13 cellular contexts compared by ENCODE assay signal in the genomic region with DNA sequence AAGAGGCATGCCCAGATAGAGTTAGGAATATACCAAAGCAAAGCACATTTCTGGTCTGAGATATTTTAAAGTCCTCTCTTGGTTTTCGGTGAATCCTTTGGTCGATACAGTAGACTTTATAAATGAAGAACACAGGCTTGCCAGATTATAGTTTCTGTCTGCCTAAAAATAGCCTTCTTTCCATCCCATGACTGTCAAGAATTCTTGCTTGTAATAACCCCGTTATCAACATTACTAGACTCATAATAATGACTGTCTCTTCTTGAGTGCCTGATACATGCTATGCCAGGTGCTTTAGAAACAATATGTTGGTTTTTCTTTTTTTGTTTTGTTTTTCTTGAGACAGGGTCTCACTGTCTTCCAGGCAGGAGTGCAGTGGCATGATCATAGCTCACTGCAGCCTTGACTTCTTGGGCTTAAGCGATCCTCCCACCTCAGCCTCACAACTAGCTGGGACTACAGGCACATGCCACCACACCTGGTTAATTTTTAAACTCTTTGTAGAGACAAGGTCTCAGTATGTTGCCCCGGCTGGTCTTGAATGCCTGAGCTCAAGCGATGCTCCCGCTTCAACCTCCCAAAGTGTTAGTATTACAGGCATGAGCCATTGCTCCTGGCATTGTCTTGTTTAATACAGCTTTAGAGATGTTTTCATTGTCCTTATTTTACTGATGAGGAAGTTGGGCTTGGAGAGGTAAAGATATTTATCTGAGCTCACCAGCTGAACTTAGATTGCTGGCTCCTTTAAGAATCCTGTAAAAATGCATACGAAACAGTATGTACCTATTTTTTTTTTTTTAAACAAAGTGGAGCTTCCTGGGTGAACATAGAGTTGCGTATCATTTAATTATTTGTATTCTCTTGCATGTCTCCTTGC. TPM values are rescaled to one million over a fixed set of nuclear protein-coding genes. Genes with fewer than 3 reads are reported as not detected.
A peak's percentile ranks its signal among the peaks of the same experiment; 100 is the strongest.
DNase-seq lines count a peak whose midpoint lies in the region; ATAC-seq and TF ChIP-seq lines count a peak whose summit lies in the region.
"Had no signal": no experiment of that assay in that cellular context is flagged by ENCODE, and none has a peak within 500 bp of the region (broad histone marks: within the 10 kb centered on the region; RNA-seq: fewer than 3 reads in every experiment).

No MANE protein-coding gene starts in this region.

- H3K36me3 ChIP-seq in left lung, result no peaks in the 10 kb centered on the region

- H3K9me3 Mint-ChIP-seq in activated T-helper 2 cell treated with anti-CD3 and anti-CD28 coated beads, Interferon-gamma antibody, Interleukin-2, Interleukin-4, amounts not matched to agents 10 μg/mL and 5 μg/mL and 100 μg/mL, durations not matched to agents 14 hours and 24 hours and 36 hours, result no peaks in the 10 kb centered on the region
- H3K9me3 Mint-ChIP-seq in nephron progenitor cell, result no peaks in the 10 kb centered on the region
- H3K9me3 Mint-ChIP-seq: nephron had no signal

- ATAC-seq in GM18907 (IDR thresholded peaks at IDR 0.05; ENCODE audit: unreplicated experiment) (peak; percentile 50), HG03175 (IDR thresholded peaks at IDR 0.05; ENCODE audit: unreplicated experiment) (peak; percentile 46), GM18502 (IDR thresholded peaks at IDR 0.05; ENCODE audit: poor library complexity, unreplicated experiment) (no peak), left lung (no peak)
- ATAC-seq: body of pancreas had no signal

- no peak overlapping the region for H3K27ac ChIP-seq in left lung
- H3K27ac ChIP-seq: body of pancreas, KMS-11 had no signal

- no peak for DNase-seq in activated T-helper 2 cell treated with anti-CD3 and anti-CD28 coated beads, Interferon-gamma antibody, Interleukin-2, Interleukin-4, amounts not matched to agents 10 μg/mL and 5 μg/mL and 100 μg/mL, durations not matched to agents 14 hours and 24 hours and 36 hours (ENCODE audit: low spot score)
- DNase-seq in nephron progenitor cell, result no peak
- DNase-seq in NCI-H446 treated with DMSO at 0.1 percent for 48 hours (lab: John Stamatoyannopoulos, UW), result no peak
- DNase-seq in NCI-H128 (lab: John Stamatoyannopoulos, UW; ENCODE audit: unreplicated experiment), result no peak
- DNase-seq in left lung, result no peak
- DNase-seq: activated CD8-positive, alpha-beta memory T cell treated with anti-CD3 and anti-CD28 coated beads for 24 hours; stimulated activated CD4-positive, alpha-beta T cell treated with anti-CD3 and anti-CD28 coated beads, Interleukin-4, amount 100 ng/mL, for 1 hour had no signal

- no peaks in the 10 kb centered on the region for H3K27me3 ChIP-seq in left lung
- H3K27me3 ChIP-seq: body of pancreas had no signal

- intact Hi-C loops in activated T-helper 2 cell treated with anti-CD3 and anti-CD28 coated beads, Interferon-gamma antibody, Interleukin-2, Interleukin-4, amounts not matched to agents 10 μg/mL and 5 μg/mL and 100 μg/mL, durations not matched to agents 14 hours and 24 hours and 36 hours (cut with micrococcal nuclease), result no loop called here
- intact Hi-C loops in left lung (cut with DNase I), result no loop called here

- TF ChIP-seq CTCF in nephron progenitor cell (IDR thresholded peaks at IDR 0.05) (no peak), left lung (IDR thresholded peaks at IDR 0.05) (no peak)

- H3K36me3 Mint-ChIP-seq in activated T-helper 2 cell treated with anti-CD3 and anti-CD28 coated beads, Interferon-gamma antibody, Interleukin-2, Interleukin-4, amounts not matched to agents 10 μg/mL and 5 μg/mL and 100 μg/mL, durations not matched to agents 14 hours and 24 hours and 36 hours (ENCODE audit: low read depth), result peaks cover 54% of the 10 kb centered on the region
- H3K36me3 Mint-ChIP-seq in nephron progenitor cell (ENCODE audit: low read depth), result peaks cover 25% of the 10 kb centered on the region

- peaks cover 7 to 63% of the 10 kb centered on the region in 2 donors for H3K4me1 ChIP-seq in left lung

- H3K4me3 Mint-ChIP-seq in activated T-helper 2 cell treated with anti-CD3 and anti-CD28 coated beads, Interferon-gamma antibody, Interleukin-2, Interleukin-4, amounts not matched to agents 10 μg/mL and 5 μg/mL and 100 μg/mL, durations not matched to agents 14 hours and 24 hours and 36 hours (ENCODE audit: low read depth), result no peak overlapping the region
- H3K4me3 Mint-ChIP-seq in nephron progenitor cell, result no peak overlapping the region
- H3K4me3 Mint-ChIP-seq: nephron had no signal

- no peaks in the 10 kb centered on the region for H3K27me3 Mint-ChIP-seq in activated T-helper 2 cell treated with anti-CD3 and anti-CD28 coated beads, Interferon-gamma antibody, Interleukin-2, Interleukin-4, amounts not matched to agents 10 μg/mL and 5 μg/mL and 100 μg/mL, durations not matched to agents 14 hours and 24 hours and 36 hours (ENCODE audit: low read depth)
- H3K27me3 Mint-ChIP-seq in nephron progenitor cell (ENCODE audit: low read depth, poor library complexity), result peaks cover 4% of the 10 kb centered on the region

- no peaks in the 10 kb centered on the region for H3K9me3 ChIP-seq in left lung
- H3K9me3 ChIP-seq: body of pancreas had no signal

- no peak overlapping the region for H3K4me3 ChIP-seq in left lung
- H3K4me3 ChIP-seq: body of pancreas had no signal

- peak overlapping the region; percentile 20 for H3K27ac Mint-ChIP-seq in activated T-helper 2 cell treated with anti-CD3 and anti-CD28 coated beads, Interferon-gamma antibody, Interleukin-2, Interleukin-4, amounts not matched to agents 10 μg/mL and 5 μg/mL and 100 μg/mL, durations not matched to agents 14 hours and 24 hours and 36 hours
- peak overlapping the region; percentile 90 for H3K27ac Mint-ChIP-seq in nephron progenitor cell

- H3K4me1 Mint-ChIP-seq in activated T-helper 2 cell treated with anti-CD3 and anti-CD28 coated beads, Interferon-gamma antibody, Interleukin-2, Interleukin-4, amounts not matched to agents 10 μg/mL and 5 μg/mL and 100 μg/mL, durations not matched to agents 14 hours and 24 hours and 36 hours (ENCODE audit: low read depth), result peaks cover 84% of the 10 kb centered on the region
- peaks cover 39% of the 10 kb centered on the region for H3K4me1 Mint-ChIP-seq in nephron progenitor cell

RNA-seq across cellular contexts. Expression of a gene that starts 30.4 kb away (rescaled TPM):
- 41.0 and 50.6 TPM in 2 replicates for total RNA-seq in activated T-helper 2 cell treated with anti-CD3 and anti-CD28 coated beads, Interferon-gamma antibody, Interleukin-2, Interleukin-4, amounts not matched to agents 10 μg/mL and 5 μg/mL and 100 μg/mL, durations not matched to agents 14 hours and 24 hours and 36 hours
- total RNA-seq in left lung, result 10 to 100 TPM; 39.3 to 56.9 TPM

Comparison
In these comparisons a context has a peak if more than half of its experiments do, and no peak if none do; other contexts are left out.
1. ATAC-seq: peak in GM18907 (single experiment) and HG03175 (single experiment); none in GM18502 (single experiment) and left lung (single experiment).